ENCODE assay signal across 8 cellular contexts in the genomic region with DNA sequence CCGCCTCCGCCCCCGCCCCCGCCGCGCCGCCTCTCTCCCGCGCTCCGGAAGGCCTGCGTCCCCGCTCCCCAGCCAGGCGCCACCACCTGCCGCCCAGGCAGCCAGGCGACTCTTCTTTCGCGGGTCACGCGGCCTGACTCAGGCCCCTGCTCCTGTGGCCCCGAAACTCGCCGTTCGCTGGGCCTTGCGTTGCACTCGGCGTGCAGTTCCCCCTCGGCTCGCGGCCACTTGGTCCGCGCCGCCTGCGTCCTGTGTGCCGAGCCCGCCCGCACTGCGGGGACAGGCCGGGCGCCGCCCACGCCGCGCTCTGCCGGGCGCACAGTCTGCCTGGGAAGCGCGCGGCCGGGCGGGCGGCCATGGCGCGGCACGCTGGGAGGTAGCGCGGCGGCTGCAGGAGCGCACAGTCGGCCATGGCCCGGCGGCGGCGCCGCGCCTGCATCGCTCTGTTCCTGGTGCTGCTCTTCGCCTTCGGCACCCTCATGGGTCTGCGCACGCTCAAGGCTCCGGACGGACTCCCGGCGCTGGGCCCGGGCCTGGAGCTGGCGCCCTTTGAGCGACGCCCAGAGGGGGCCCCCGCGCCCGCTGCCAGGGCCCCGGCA. TPM values are rescaled to one million over a fixed set of nuclear protein-coding genes. Genes with fewer than 3 reads are reported as not detected.
DNase-seq lines count a peak whose midpoint lies in the region; ATAC-seq and TF ChIP-seq lines count a peak whose summit lies in the region.

A gene with protein sequence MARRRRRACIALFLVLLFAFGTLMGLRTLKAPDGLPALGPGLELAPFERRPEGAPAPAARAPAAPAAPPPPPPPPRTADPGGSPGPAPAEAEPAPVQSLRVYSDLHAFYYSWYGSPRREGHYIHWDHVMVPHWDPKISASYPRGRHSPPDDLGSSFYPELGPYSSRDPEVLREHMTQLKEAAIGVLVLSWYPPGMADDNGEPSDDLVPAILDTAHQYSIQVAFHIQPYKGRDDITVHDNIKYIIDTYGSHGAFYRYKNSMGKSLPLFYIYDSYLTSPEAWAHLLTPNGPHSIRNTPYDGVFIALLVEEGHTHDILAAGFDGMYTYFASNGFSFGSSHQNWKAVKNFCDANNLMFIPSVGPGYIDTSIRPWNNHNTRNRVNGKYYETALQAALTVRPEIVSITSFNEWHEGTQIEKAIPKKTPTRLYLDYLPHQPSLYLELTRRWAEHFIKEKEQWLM (plus strand): TSS at position 75 of the 599 bp plus-strand sequence. CDS start 336 bp downstream, at position 411.

- no peaks in the 10 kb centered on the region for H3K9me3 Mint-ChIP-seq in activated CD4-positive, alpha-beta memory T cell treated with anti-CD3 and anti-CD28 coated beads, Interleukin-2, amount 10 ng/mL, durations not matched to agents 7 days and 5 days

- CTCF ChIA-PET in activated CD4-positive, alpha-beta memory T cell treated with anti-CD3 and anti-CD28 coated beads, Interleukin-2, amount 10 ng/mL, durations not matched to agents 7 days and 5 days (lab: Charles Lee): no interaction called here

- H3K4me1 ChIP-seq in thymus (ENCODE audit: control insufficient read depth, insufficient read depth, low read length): no peaks in the 10 kb centered on the region

- no peaks in the 10 kb centered on the region for H3K36me3 ChIP-seq in thymus (ENCODE audit: control insufficient read depth, insufficient read depth)

- WGBS in thymus: under 1% methylated on average over 81 of the region's 82 CpGs

- H3K27ac Mint-ChIP-seq in activated CD4-positive, alpha-beta memory T cell treated with anti-CD3 and anti-CD28 coated beads, Interleukin-2, amount 10 ng/mL, durations not matched to agents 7 days and 5 days: no peak within 1 kb of the TSS

- H3K4me3 ChIP-seq in epithelial cell of proximal tubule (ENCODE audit: low read depth, low read length) (peak within 1 kb of the TSS; percentile 55), thymus (ENCODE audit: low read length) (peak within 1 kb of the TSS; percentile 47)

- ATAC-seq in HG02623 (IDR thresholded peaks at IDR 0.05; ENCODE audit: unreplicated experiment): peak; percentile 50

- no peak within 1 kb of the TSS for H3K27ac ChIP-seq in thymus (ENCODE audit: low read depth)

- POLR2A ChIA-PET in activated CD4-positive, alpha-beta memory T cell treated with anti-CD3 and anti-CD28 coated beads, Interleukin-2, amount 10 ng/mL, durations not matched to agents 7 days and 5 days (lab: Charles Lee): interaction anchor here (2.3 kb wide), 1 partner anchor 14 kb away, joined by 10 read pairs; a partner anchor contains a TSS

- peaks cover 4% of the 10 kb centered on the region for H3K36me3 Mint-ChIP-seq in activated CD4-positive, alpha-beta memory T cell treated with anti-CD3 and anti-CD28 coated beads, Interleukin-2, amount 10 ng/mL, durations not matched to agents 7 days and 5 days (ENCODE audit: low read depth)

- H3K4me3 Mint-ChIP-seq in activated CD4-positive, alpha-beta memory T cell treated with anti-CD3 and anti-CD28 coated beads, Interleukin-2, amount 10 ng/mL, durations not matched to agents 7 days and 5 days: peak within 1 kb of the TSS; percentile 63

- peaks cover 13% of the 10 kb centered on the region for H3K4me1 Mint-ChIP-seq in activated CD4-positive, alpha-beta memory T cell treated with anti-CD3 and anti-CD28 coated beads, Interleukin-2, amount 10 ng/mL, durations not matched to agents 7 days and 5 days

- DNase-seq in NCI-H187 (lab: John Stamatoyannopoulos, UW): peak; percentile 20 to 57
- no peak for DNase-seq in NCI-H187 treated with DMSO at 0.1 percent for 48 hours (lab: John Stamatoyannopoulos, UW)
- peak; percentile 73 for DNase-seq in NCI-H2171 (lab: John Stamatoyannopoulos, UW)
- DNase-seq in activated CD4-positive, alpha-beta memory T cell treated with anti-CD3 and anti-CD28 coated beads, Interleukin-2, amount 10 ng/mL, durations not matched to agents 7 days and 5 days: peak; percentile 28
- no peak for DNase-seq in epithelial cell of proximal tubule (ENCODE audit: low read depth)
- peak; percentile 61 for DNase-seq in midbrain (lab: John Stamatoyannopoulos, UW)

- TF ChIP-seq CTCF in epithelial cell of proximal tubule (conservative IDR thresholded peaks at IDR 0.05; ENCODE audit: low read depth, low read length): no peak

- no peaks in the 10 kb centered on the region for H3K9me3 ChIP-seq in thymus (ENCODE audit: control insufficient read depth)

- peaks cover 38% of the 10 kb centered on the region for H3K27me3 Mint-ChIP-seq in activated CD4-positive, alpha-beta memory T cell treated with anti-CD3 and anti-CD28 coated beads, Interleukin-2, amount 10 ng/mL, durations not matched to agents 7 days and 5 days

- H3K27me3 ChIP-seq in thymus (ENCODE audit: control insufficient read depth, insufficient read depth): peaks cover 33% of the 10 kb centered on the region

RNA-seq across cellular contexts. Expression of the gene that starts here (rescaled TPM):
- 1 to 10 TPM; 1.7 to 1.8 TPM for total RNA-seq in activated CD4-positive, alpha-beta memory T cell treated with anti-CD3 and anti-CD28 coated beads, Interleukin-2, amount 10 ng/mL, durations not matched to agents 7 days and 5 days
- total RNA-seq in epithelial cell of proximal tubule: 0.46 and 0.72 TPM in 2 replicates
- polyA plus RNA-seq in thymus: 1.8 TPM

Comparison
In these comparisons a context has a peak if more than half of its experiments do, and no peak if none do; other contexts are left out.
1. DNase-seq: peak in NCI-H187 (2 of 2), NCI-H2171 (single experiment), activated CD4-positive, alpha-beta memory T cell treated with anti-CD3 and anti-CD28 coated beads, Interleukin-2, amount 10 ng/mL, durations not matched to agents 7 days and 5 days (single experiment) and midbrain (single experiment); none in NCI-H187 treated with DMSO at 0.1 percent for 48 hours (single experiment) and epithelial cell of proximal tubule (single experiment).